In genomic region chr1:111227875-111228747, GRCh38 we compare ENCODE assay signal across 1 cellular context.
TF ChIP-seq lines count a peak whose summit lies in the region.

No MANE protein-coding gene starts in this region.

TF ChIP-seq in HepG2, 621 proteins besides CTCF, POLR2A, EP300 and RAD21 (continued from another document):
- TF ChIP-seq HIC2 (CRISPR knock-in tag; IDR thresholded peaks at IDR 0.05; ENCODE audit: low read depth) (no peak), MAFG (CRISPR knock-in tag; IDR thresholded peaks at IDR 0.05) (no peak)
TF ChIP-seq in HepG2: peak in this region for 118.
